ENCODE assay signal across 8 cellular contexts in the genomic region with DNA sequence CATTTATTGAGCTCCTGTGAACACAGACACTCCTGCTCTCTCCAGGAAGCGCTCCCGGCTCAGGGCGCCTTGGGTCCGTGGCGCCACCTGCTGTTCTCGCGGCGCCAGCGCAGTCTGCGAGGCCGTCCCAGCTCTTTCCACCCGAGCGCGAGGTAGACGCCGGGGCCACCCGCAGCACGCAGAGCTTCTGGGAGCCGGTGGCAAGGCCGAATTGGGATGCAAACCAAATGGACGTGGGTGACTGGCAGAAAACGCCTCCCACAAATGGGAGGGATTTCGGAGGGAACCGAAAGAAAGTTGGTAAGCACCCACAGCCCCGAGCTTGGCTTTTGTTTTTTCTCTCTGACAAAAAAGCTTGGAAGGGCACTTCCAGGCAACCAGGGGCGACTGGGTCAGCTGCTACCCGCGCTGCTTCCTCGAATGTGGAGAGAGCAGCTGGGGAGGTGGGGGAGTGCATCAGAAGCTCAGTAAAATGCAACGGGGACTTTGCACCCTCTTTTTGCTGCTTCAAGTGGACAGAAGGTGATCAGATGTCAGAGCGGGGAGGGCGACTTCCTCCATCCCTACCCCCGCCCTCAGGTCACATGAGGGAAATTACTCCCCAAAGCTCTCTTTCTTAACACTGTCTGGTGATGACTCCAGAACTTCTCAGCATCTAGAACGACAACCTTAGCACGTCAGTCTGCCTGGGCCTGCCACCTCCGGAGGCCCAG. TPM values are rescaled to one million over a fixed set of nuclear protein-coding genes. Genes with fewer than 3 reads are reported as not detected.
A peak's percentile ranks its signal among the peaks of the same experiment; 100 is the strongest.
DNase-seq lines count a peak whose midpoint lies in the region; ATAC-seq and TF ChIP-seq lines count a peak whose summit lies in the region.

No MANE protein-coding gene starts in this region.

- H3K27me3 Mint-ChIP-seq in activated naive CD4-positive, alpha-beta T cell treated with anti-CD3 and anti-CD28 coated beads for 36 hours (ENCODE audit: low read depth) = no peaks in the 10 kb centered on the region

- peak overlapping the region; percentile 71 for H3K27ac Mint-ChIP-seq in activated naive CD4-positive, alpha-beta T cell treated with anti-CD3 and anti-CD28 coated beads for 36 hours

- H3K36me3 Mint-ChIP-seq in activated naive CD4-positive, alpha-beta T cell treated with anti-CD3 and anti-CD28 coated beads for 36 hours (ENCODE audit: low read depth) = no peaks in the 10 kb centered on the region

- H3K27ac ChIP-seq in gastroesophageal sphincter = peak overlapping the region in 3 of 4 donors; percentile 72 to 79 (median 75)
- peak overlapping the region; percentile 96 for H3K27ac ChIP-seq in neutrophil
- peak overlapping the region; percentile 76 for H3K27ac ChIP-seq in suprapubic skin

- H3K36me3 ChIP-seq in gastroesophageal sphincter (no peaks in the 10 kb centered on the region), neutrophil (no peaks in the 10 kb centered on the region), suprapubic skin (no peaks in the 10 kb centered on the region)

- H3K9me3 ChIP-seq in gastroesophageal sphincter (no peaks in the 10 kb centered on the region), neutrophil (no peaks in the 10 kb centered on the region), suprapubic skin (no peaks in the 10 kb centered on the region)

- H3K4me3 ChIP-seq in gastroesophageal sphincter = peak overlapping the region; percentile 28 to 49
- H3K4me3 ChIP-seq in neutrophil (ENCODE audit: low read depth in 1 of 2, low read length in 1 of 2) = peak overlapping the region; percentile 66 to 85
- peak overlapping the region; percentile 46 for H3K4me3 ChIP-seq in suprapubic skin

- intact Hi-C loops in activated naive CD4-positive, alpha-beta T cell treated with anti-CD3 and anti-CD28 coated beads for 36 hours (cut with micrococcal nuclease) = loop anchor here (1.0 kb wide), 6 partner anchors 15 to 391 kb away; no protein-coding TSS in a partner anchor

- H3K9me3 Mint-ChIP-seq in activated naive CD4-positive, alpha-beta T cell treated with anti-CD3 and anti-CD28 coated beads for 36 hours = no peaks in the 10 kb centered on the region

- peak overlapping the region; percentile 73 for H3K4me3 Mint-ChIP-seq in activated naive CD4-positive, alpha-beta T cell treated with anti-CD3 and anti-CD28 coated beads for 36 hours

- peak; percentile 93 for DNase-seq in EL
- peak; percentile 81 to 84 for DNase-seq in Kasumi-1 (lab: John Stamatoyannopoulos, UW)
- DNase-seq in SHP77 treated with DMSO at 0.1 percent for 48 hours (lab: John Stamatoyannopoulos, UW) = peak; percentile 55
- DNase-seq in activated naive CD4-positive, alpha-beta T cell treated with anti-CD3 and anti-CD28 coated beads for 36 hours = peak; percentile 85
- peak; percentile 87 to 89 for DNase-seq in suprapubic skin (ENCODE audit: low spot score in 2 of 2)

- H3K4me1 ChIP-seq in gastroesophageal sphincter (peaks cover 0 to 24% (median 7%) of the 10 kb centered on the region in 3 donors), neutrophil (ENCODE audit: control insufficient read depth in 1 of 2, insufficient read depth in 1 of 2, low read depth in 1 of 2, low read length in 1 of 2) (peaks cover 53% of the 10 kb centered on the region in 2 experiments), suprapubic skin (peaks cover 14% of the 10 kb centered on the region)

- H3K4me1 Mint-ChIP-seq in activated naive CD4-positive, alpha-beta T cell treated with anti-CD3 and anti-CD28 coated beads for 36 hours (ENCODE audit: low read depth) = peaks cover 23% of the 10 kb centered on the region

- H3K27me3 ChIP-seq in gastroesophageal sphincter = peaks cover 4% of the 10 kb centered on the region
- H3K27me3 ChIP-seq in neutrophil = no peaks in the 10 kb centered on the region
- no peaks in the 10 kb centered on the region for H3K27me3 ChIP-seq in suprapubic skin

- no peak for TF ChIP-seq EP300 in gastroesophageal sphincter (IDR thresholded peaks at IDR 0.05)
- TF ChIP-seq EP300 in suprapubic skin (IDR thresholded peaks at IDR 0.05) = no peak

- ATAC-seq in GM21825 (IDR thresholded peaks at IDR 0.05; ENCODE audit: unreplicated experiment) = peak; percentile 96
- ATAC-seq in gastroesophageal sphincter = peak; percentile 94

- WGBS in gastroesophageal sphincter (ENCODE audit: low coverage in 1 of 2), 2 donors = 20% methylated on average over 1 of the region's 36 CpGs; no CpG with 5 or more reads in 1 of the 2 donors
- WGBS in suprapubic skin = 7% methylated on average over 36 of the region's 36 CpGs

- CTCF ChIA-PET in activated naive CD4-positive, alpha-beta T cell treated with anti-CD3 and anti-CD28 coated beads for 36 hours (lab: Charles Lee) = interaction anchor here (0.6 to 2.8 kb wide), 66 partner anchors 9 to 466 kb away, joined by 3 to 48 read pairs (median 4); a partner anchor contains a TSS

- TF ChIP-seq POLR2A in gastroesophageal sphincter (IDR thresholded peaks at IDR 0.05) (no peak), suprapubic skin (IDR thresholded peaks at IDR 0.05) (no peak)

- TF ChIP-seq CTCF in gastroesophageal sphincter (IDR thresholded peaks at IDR 0.05) (peak; percentile 94 to 99 (median 96)), neutrophil (IDR thresholded peaks at IDR 0.05) (peak; percentile 99), suprapubic skin (IDR thresholded peaks at IDR 0.05) (peak; percentile 83 to 99)

RNA-seq across cellular contexts. Expression of a gene that starts 13.5 kb away (rescaled TPM):
- total RNA-seq in activated naive CD4-positive, alpha-beta T cell treated with anti-CD3 and anti-CD28 coated beads for 36 hours = 10 to 100 TPM; 25.1 to 27.2 TPM
- total RNA-seq in gastroesophageal sphincter (10 to 100 TPM; 25.1 to 44.8 (median 34.1) TPM), suprapubic skin (10 to 100 TPM; 46.2 to 78.1 (median 66.5) TPM)

Comparison
In these comparisons a context has a peak if more than half of its experiments do, and no peak if none do; other contexts are left out.
1. Peak in every context shown above with its lines: DNase-seq, ATAC-seq, H3K4me3 ChIP-seq and H3K27ac ChIP-seq.